In the genomic region with DNA sequence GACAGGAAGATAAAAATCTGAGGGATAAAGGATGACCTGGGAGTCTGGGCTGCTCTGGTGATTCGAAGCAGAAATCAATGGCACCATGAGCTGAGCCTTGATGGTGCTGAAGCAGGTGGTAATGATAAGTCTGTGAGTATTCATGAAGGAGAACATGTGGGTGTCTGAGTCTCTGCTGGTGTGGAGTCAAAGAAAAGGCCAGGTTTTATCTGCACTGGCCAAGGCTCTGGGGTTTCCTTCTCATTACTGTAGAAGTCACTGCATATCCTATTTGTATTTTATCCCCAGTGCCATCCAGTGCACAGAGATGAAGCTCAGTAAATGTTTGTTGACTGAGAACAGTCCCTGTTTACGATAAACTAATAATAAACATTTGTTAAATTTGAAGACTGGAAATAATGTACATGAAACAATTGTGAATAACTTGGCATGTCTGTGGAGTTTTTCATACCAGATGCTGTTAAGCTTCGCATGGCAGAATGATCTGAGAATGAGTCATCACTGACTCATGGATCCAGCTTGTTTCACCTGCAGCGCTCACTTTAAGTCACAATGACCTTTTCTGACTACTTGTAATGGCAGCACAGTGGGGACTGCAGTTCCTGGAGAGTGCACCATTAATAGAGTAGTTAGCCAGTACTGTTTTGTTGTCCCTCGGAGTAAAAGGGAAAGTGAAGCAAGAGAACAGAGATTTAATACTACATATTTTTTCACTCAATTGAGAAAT, we compare ENCODE assay signal across 9 cellular contexts.
DNase-seq lines count a peak whose midpoint lies in the region; ATAC-seq and TF ChIP-seq lines count a peak whose summit lies in the region.
"Had no signal": no experiment of that assay in that cellular context is flagged by ENCODE, and none has a peak within 500 bp of the region (broad histone marks: within the 10 kb centered on the region; RNA-seq: fewer than 3 reads in every experiment).

No MANE protein-coding gene starts in this region.

- DNase-seq in AG20443 (ENCODE audit: low spot score) (peak; percentile 24), Panc1 (ENCODE audit: low read depth, low spot score) (peak; percentile 91), glomerular endothelial cell (ENCODE audit: extremely low read depth, low read depth, low spot score) (peak; percentile 64), occipital lobe (lab: John Stamatoyannopoulos, UW) (no peak), nephron progenitor cell (no peak), NCI-H2107 (lab: John Stamatoyannopoulos, UW) (no peak)

- no peak overlapping the region for H3K4me3 Mint-ChIP-seq in nephron progenitor cell

- no peaks in the 10 kb centered on the region for H3K9me3 ChIP-seq in Panc1 (ENCODE audit: control insufficient read depth, insufficient read depth, low read depth, low read length)

- POLR2A ChIA-PET in Panc1 (lab: Charles Lee), result no interaction called here

- H3K4me3 ChIP-seq in Panc1 (ENCODE audit: low read depth in 2 of 2, low read length in 2 of 2), result no peak overlapping the region

- no peak overlapping the region for H3K27ac Mint-ChIP-seq in nephron progenitor cell

- H3K27me3 Mint-ChIP-seq in nephron progenitor cell (ENCODE audit: low read depth, poor library complexity), result peaks cover 3% of the 10 kb centered on the region

- no peaks in the 10 kb centered on the region for H3K36me3 ChIP-seq in Panc1 (ENCODE audit: control insufficient read depth, insufficient read depth, low read length)

- no peaks in the 10 kb centered on the region for H3K4me1 Mint-ChIP-seq in nephron progenitor cell

- TF ChIP-seq CTCF in Panc1 (IDR thresholded peaks at IDR 0.05), result no peak
- no peak for TF ChIP-seq CTCF in nephron progenitor cell (IDR thresholded peaks at IDR 0.05)

- CTCF ChIA-PET in Panc1 (lab: Charles Lee), result no interaction called here

- H3K4me1 ChIP-seq in Panc1 (ENCODE audit: control insufficient read depth, insufficient read depth, low read length), result peaks cover 7% of the 10 kb centered on the region; the same call in 1 of the 2 replicates

- no peaks in the 10 kb centered on the region for H3K9me3 Mint-ChIP-seq in nephron progenitor cell

- no peaks in the 10 kb centered on the region for H3K36me3 Mint-ChIP-seq in nephron progenitor cell (ENCODE audit: low read depth)

- ATAC-seq in GM18870 (IDR thresholded peaks at IDR 0.05; ENCODE audit: unreplicated experiment), result peak; percentile 95
- ATAC-seq in HG03039 (IDR thresholded peaks at IDR 0.05; ENCODE audit: unreplicated experiment), result peak; percentile 93
- ATAC-seq in Panc1, result peak; percentile 99

- in situ Hi-C loops in Panc1 (cut with HindIII; ENCODE audit: low pct_unique_long_range_greater_than_20kb, low sequenced_read_pairs), result no loop called here

- no peak overlapping the region for H3K27ac ChIP-seq in Panc1 (ENCODE audit: low read length)
- H3K27ac ChIP-seq: KMS-11 had no signal

- BruUV-seq in Panc1 (replicated peaks; lab: Mats Ljungman, UMichigan), result no TSS peak

- intact Hi-C loops in Panc1 (cut with micrococcal nuclease; ENCODE audit: unreplicated experiment), result no loop called here

- no peaks in the 10 kb centered on the region for H3K27me3 ChIP-seq in Panc1 (ENCODE audit: control insufficient read depth, insufficient read depth, low read length)

Comparison
In these comparisons a context has a peak if more than half of its experiments do, and no peak if none do; other contexts are left out.
1. DNase-seq: peak in AG20443 (single experiment), Panc1 (single experiment) and glomerular endothelial cell (single experiment); none in occipital lobe (single experiment), nephron progenitor cell (single experiment) and NCI-H2107 (single experiment).
2. Peak in every context shown above with its lines, with median percentiles within 50 percentile points of each other: ATAC-seq.